ENCODE assay signal across 9 cellular contexts in the genomic region with DNA sequence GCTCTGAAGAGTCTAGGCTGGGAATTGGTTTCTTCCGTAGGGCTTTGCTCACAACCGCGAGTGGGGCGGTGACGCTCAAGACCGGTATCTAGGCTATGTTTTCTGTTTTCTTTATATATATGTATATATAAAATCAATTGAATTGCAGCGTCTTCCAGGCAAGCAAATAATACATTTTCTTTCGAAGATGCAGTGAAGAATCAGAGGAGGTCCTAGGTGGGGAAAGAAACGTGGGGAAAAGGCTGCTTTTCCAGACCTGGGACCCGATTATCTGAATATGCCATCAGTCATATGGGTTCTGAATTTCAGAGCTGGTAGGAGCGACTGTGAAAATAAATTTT. TPM values are rescaled to one million over a fixed set of nuclear protein-coding genes. Genes with fewer than 3 reads are reported as not detected.
DNase-seq lines count a peak whose midpoint lies in the region; ATAC-seq, FAIRE-seq and TF ChIP-seq lines count a peak whose summit lies in the region.
"Had no signal": no experiment of that assay in that cellular context is flagged by ENCODE, and none has a peak within 500 bp of the region (broad histone marks: within the 10 kb centered on the region; RNA-seq: fewer than 3 reads in every experiment).

No MANE protein-coding gene starts in this region.

- H3K27ac ChIP-seq in A673 (ENCODE audit: low read depth, low read length, poor library complexity, severe bottlenecking) = no peak overlapping the region
- H3K27ac ChIP-seq in colonic mucosa = no peak overlapping the region
- no peak overlapping the region for H3K27ac ChIP-seq in muscle layer of duodenum (ENCODE audit: low read length)

- H3K4me3 ChIP-seq in A673 (ENCODE audit: low read depth, low read length, poor library complexity, severe bottlenecking) (peak overlapping the region; percentile 51), colonic mucosa (peak overlapping the region; percentile 50), muscle layer of duodenum (ENCODE audit: low read depth in 1 of 2, low read length in 2 of 2) (peak overlapping the region; percentile 77 to 93)

- TF ChIP-seq CTCF in A673 (conservative IDR thresholded peaks at IDR 0.05; ENCODE audit: low read depth, low read length) (no peak), colonic mucosa (IDR thresholded peaks at IDR 0.05) (no peak), D721Med (IDR thresholded peaks at IDR 0.05; ENCODE audit: insufficient read depth, missing control alignments) (no peak)

- H3K4me1 ChIP-seq in A673 (ENCODE audit: insufficient read depth, low read length, poor library complexity, severe bottlenecking) = peaks cover 19% of the 10 kb centered on the region
- H3K4me1 ChIP-seq in colonic mucosa = no peaks in the 10 kb centered on the region
- H3K4me1 ChIP-seq in muscle layer of duodenum (ENCODE audit: control insufficient read depth in 1 of 2, insufficient read depth in 2 of 2, low read length in 2 of 2) = peaks cover 5 to 15% of the 10 kb centered on the region in 2 donors

- BruUV-seq in A673 (replicated peaks; lab: Mats Ljungman, UMichigan) = no TSS peak

- FAIRE-seq in urothelium cell line (lab: Jason Lieb, UNC) = no peak
- no peak for FAIRE-seq in D721Med (lab: Jason Lieb, UNC)
- FAIRE-seq: G401.6 had no signal

- POLR2A ChIA-PET in A673 (lab: Charles Lee; ENCODE audit: low non-redundant PET) = no interaction called here

- H3K36me3 ChIP-seq in A673 (ENCODE audit: insufficient read depth, low read length, poor library complexity, severe bottlenecking) = no peaks in the 10 kb centered on the region
- H3K36me3 ChIP-seq in colonic mucosa = no peaks in the 10 kb centered on the region
- no peaks in the 10 kb centered on the region for H3K36me3 ChIP-seq in muscle layer of duodenum (ENCODE audit: control insufficient read depth in 1 of 2, insufficient read depth in 2 of 2, low read length in 2 of 2)

- no peak overlapping the region for H3K9ac ChIP-seq in colonic mucosa (ENCODE audit: low read depth in 2 of 2, low read length in 2 of 2)

- CTCF ChIA-PET in A673 (lab: Charles Lee) = interaction anchor here (0.6 to 0.7 kb wide), 2 partner anchors 13 to 403 kb away, joined by 3 to 7 read pairs; no protein-coding TSS in a partner anchor

- H3K9me3 ChIP-seq in A673 (ENCODE audit: low read depth, low read length, poor library complexity, severe bottlenecking) (no peaks in the 10 kb centered on the region), colonic mucosa (no peaks in the 10 kb centered on the region), muscle layer of duodenum (ENCODE audit: control insufficient read depth in 1 of 2, low read length in 2 of 2) (no peaks in the 10 kb centered on the region)

- DNase-seq in A673 (ENCODE audit: low spot score) = no peak
- no peak for DNase-seq in colonic mucosa
- DNase-seq in urothelium cell line (ENCODE audit: low spot score) = no peak
- DNase-seq in D721Med (ENCODE audit: insufficient read length, low spot score) = no peak

- ATAC-seq in HG02870 (IDR thresholded peaks at IDR 0.05; ENCODE audit: unreplicated experiment) = peak; percentile 7
- no peak for ATAC-seq in HG03469 (IDR thresholded peaks at IDR 0.05; ENCODE audit: unreplicated experiment)
- no peak for ATAC-seq in GM18861 (IDR thresholded peaks at IDR 0.05; ENCODE audit: unreplicated experiment)

- H3K27me3 ChIP-seq in A673 (replicated peaks; ENCODE audit: insufficient read depth, low read depth, low read length, poor library complexity) (no peaks in the 10 kb centered on the region), colonic mucosa (no peaks in the 10 kb centered on the region), muscle layer of duodenum (ENCODE audit: low read depth, low read length) (no peaks in the 10 kb centered on the region)

- intact Hi-C loops in A673 (cut with micrococcal nuclease; ENCODE audit: unreplicated experiment) (no loop called here), colonic mucosa (cut with DNase I) (no loop called here)

RNA-seq across cellular contexts. Expression of gene SCN9A, which starts 0.7 kb away (rescaled TPM):
- total RNA-seq in A673 (2021) = 3.5 and 4.2 TPM in 2 replicates
- total RNA-seq in colonic mucosa = 10 to 100 TPM in 1 of 2 donors, 1 to 10 TPM in 1; 6.4 to 12.0 TPM
